ENCODE assay signal across 8 cellular contexts in the genomic region with DNA sequence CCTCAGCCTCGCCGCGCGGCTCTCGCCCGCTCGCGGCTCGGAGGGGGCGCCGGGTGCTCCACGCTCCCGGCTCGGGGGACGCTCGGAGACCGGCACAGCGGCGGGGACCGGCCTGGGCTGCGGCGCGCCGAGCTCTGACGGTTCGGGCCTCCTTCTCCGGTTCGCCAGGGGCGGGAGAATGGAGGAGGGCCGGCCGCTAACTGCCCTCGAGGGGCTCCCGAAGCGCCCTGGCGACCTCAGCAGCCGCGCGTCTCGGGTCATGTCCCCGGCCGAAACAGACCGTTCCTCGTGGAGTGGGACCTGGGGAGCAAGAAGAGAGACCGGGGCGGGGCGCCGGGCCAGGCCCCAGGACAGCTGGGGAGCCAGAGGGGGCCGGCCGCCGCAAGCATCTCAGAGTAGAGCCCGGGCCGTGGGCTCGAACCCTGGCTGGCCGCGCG. TPM values are rescaled to one million over a fixed set of nuclear protein-coding genes. Genes with fewer than 3 reads are reported as not detected.
DNase-seq lines count a peak whose midpoint lies in the region; ATAC-seq and TF ChIP-seq lines count a peak whose summit lies in the region.

No MANE protein-coding gene starts in this region.

- DNase-seq in esophagus squamous epithelium (lab: John Stamatoyannopoulos, UW) (no peak), pons (ENCODE audit: low spot score) (peak; percentile 69), NCI-H524 treated with DMSO at 0.1 percent for 48 hours (lab: John Stamatoyannopoulos, UW) (no peak), T1000 (lab: John Stamatoyannopoulos, UW) (no peak), NCI-H1417 treated with DMSO at 0.1 percent for 48 hours (lab: John Stamatoyannopoulos, UW) (no peak)

- H3K9me3 ChIP-seq in ES-I3 (ENCODE audit: control insufficient read depth, insufficient read depth, low read length) (no peaks in the 10 kb centered on the region), HUES48 (ENCODE audit: control insufficient read depth, insufficient read depth, low read length) (no peaks in the 10 kb centered on the region), esophagus squamous epithelium (no peaks in the 10 kb centered on the region)

- TF ChIP-seq POLR2A in esophagus squamous epithelium (IDR thresholded peaks at IDR 0.05): no peak

- H3K36me3 ChIP-seq in ES-I3 (ENCODE audit: insufficient read depth, low read length): no peaks in the 10 kb centered on the region
- H3K36me3 ChIP-seq in HUES48 (ENCODE audit: control insufficient read depth, insufficient read depth, low read length): no peaks in the 10 kb centered on the region
- no peaks in the 10 kb centered on the region for H3K36me3 ChIP-seq in esophagus squamous epithelium

- ATAC-seq in GM19395 (IDR thresholded peaks at IDR 0.05; ENCODE audit: unreplicated experiment): no peak

- H3K9ac ChIP-seq in ES-I3 (ENCODE audit: low read depth, low read length): peak overlapping the region; percentile 61
- H3K9ac ChIP-seq in HUES48 (ENCODE audit: low read depth, low read length): no peak overlapping the region

- H3K27me3 ChIP-seq in HUES48 (ENCODE audit: control insufficient read depth, insufficient read depth, low read length) (peaks cover 99% of the 10 kb centered on the region), esophagus squamous epithelium (peaks cover 12 to 100% (median 22%) of the 10 kb centered on the region in 4 donors)

- WGBS in esophagus squamous epithelium, 2 donors: no CpG with 5 or more reads among the region's 56 CpGs

- H3K4me1 ChIP-seq in ES-I3 (ENCODE audit: insufficient read depth, low read length): no peaks in the 10 kb centered on the region; the same call in 1 of the 2 replicates
- H3K4me1 ChIP-seq in HUES48 (ENCODE audit: control insufficient read depth, insufficient read depth, low read length): peaks cover 8% of the 10 kb centered on the region; the same call in 1 of the 2 replicates
- peaks cover 14 to 51% (median 41%) of the 10 kb centered on the region in 3 donors for H3K4me1 ChIP-seq in esophagus squamous epithelium

- intact Hi-C loops in esophagus squamous epithelium (cut with DNase I): loop anchor here (10.0 kb wide), 1 partner anchor 822 kb away; no protein-coding TSS in a partner anchor

- TF ChIP-seq CTCF in esophagus squamous epithelium (IDR thresholded peaks at IDR 0.05): no peak

- H3K4me3 ChIP-seq in HUES48 (ENCODE audit: low read depth, low read length) (peak overlapping the region; percentile 58), esophagus squamous epithelium (peak overlapping the region; percentile 33 to 66 (median 51))

- H3K27ac ChIP-seq in HUES48 (ENCODE audit: low read depth, low read length) (no peak overlapping the region), esophagus squamous epithelium (peak overlapping the region in 1 of 4 donors; percentile 62)

RNA-seq across cellular contexts. Expression of gene GRID1, which starts 0.3 kb away (rescaled TPM):
- 1 to 10 TPM in 1 of 4 donors, under 1 TPM in 3; 0.03 to 2.7 (median 0.49) TPM for total RNA-seq in esophagus squamous epithelium
